In genomic region chr14:64770751-64771150, GRCh38 we compare ENCODE assay signal across 27 cellular contexts.
A peak's percentile ranks its signal among the peaks of the same experiment; 100 is the strongest.
DNase-seq lines count a peak whose midpoint lies in the region; ATAC-seq, FAIRE-seq and TF ChIP-seq lines count a peak whose summit lies in the region.
"Had no signal": no experiment of that assay in that cellular context is flagged by ENCODE, and none has a peak within 500 bp of the region (broad histone marks: within the 10 kb centered on the region; RNA-seq: fewer than 3 reads in every experiment).

No MANE protein-coding gene starts in this region.

- no peak overlapping the region for H2BK120ac ChIP-seq in IMR-90 (ENCODE audit: low read depth, low read length)
- no peak overlapping the region for H2BK120ac ChIP-seq in H1 (replicated peaks; ENCODE audit: low read depth, low read length)

- peaks cover 25% of the 10 kb centered on the region for H3K4me1 Mint-ChIP-seq in T-helper 17 cell
- peaks cover 19 to 33% (median 26%) of the 10 kb centered on the region in 4 donors for H3K4me1 Mint-ChIP-seq in CD4-positive, alpha-beta memory T cell
- H3K4me1 Mint-ChIP-seq: CD14-positive monocyte had no signal

- H4K91ac ChIP-seq in IMR-90 (ENCODE audit: insufficient read depth, low read depth, low read length), result no peak overlapping the region
- H4K91ac ChIP-seq in H1 (replicated peaks; ENCODE audit: insufficient read length, low read length), result no peak overlapping the region

- H3K36me3 ChIP-seq in IMR-90 (ENCODE audit: control insufficient read depth, insufficient read depth, low read length) (no peaks in the 10 kb centered on the region), H1 (ENCODE audit: control insufficient read depth in 2 of 4, insufficient read depth in 4 of 4, low read length in 3 of 4) (no peaks in the 10 kb centered on the region), osteoblast (ENCODE audit: insufficient read depth, low read length) (no peaks in the 10 kb centered on the region)
- H3K36me3 ChIP-seq in CD4-positive, alpha-beta memory T cell (ENCODE audit: insufficient read depth, low read length), result no peaks in the 10 kb centered on the region
- H3K36me3 ChIP-seq: BE2C; BLaER1 treated with 17β-estradiol and CSF1 and Interleukin-3, amounts not matched to agents 10 nM and 100 nM; HAP-1 had no signal

- H3K4me2 ChIP-seq in IMR-90 (ENCODE audit: low read depth, low read length), result no peak overlapping the region
- H3K4me2 ChIP-seq in H1 (ENCODE audit: insufficient read depth in 1 of 2, low read depth in 2 of 2, low read length in 2 of 2), result no peak overlapping the region
- H3K4me2 ChIP-seq in osteoblast (ENCODE audit: insufficient read depth, low read length), result no peak overlapping the region
- H3K4me2 ChIP-seq: A549, GM23338 had no signal

- H2AK9ac ChIP-seq in IMR-90 (replicated peaks; ENCODE audit: low read depth, low read length, poor library complexity), result peak overlapping the region; percentile 63

- no peak overlapping the region for H3K9ac ChIP-seq in IMR-90 (ENCODE audit: low read depth, low read length)
- H3K9ac ChIP-seq in H1 (replicated peaks in 1 of 4; ENCODE audit: extremely low read depth in 1 of 4, low read depth in 3 of 4, low read length in 3 of 4), result no peak overlapping the region
- H3K9ac ChIP-seq: BLaER1 treated with 17β-estradiol and CSF1 and Interleukin-3, amounts not matched to agents 10 nM and 100 nM had no signal

- H3K18ac ChIP-seq in IMR-90 (ENCODE audit: low read depth, low read length), result no peak overlapping the region
- no peak overlapping the region for H3K18ac ChIP-seq in H1 (ENCODE audit: extremely low read depth, low read length)

- no peaks in the 10 kb centered on the region for H3K27me3 Mint-ChIP-seq in T-helper 17 cell
- no peaks in the 10 kb centered on the region for H3K27me3 Mint-ChIP-seq in CD4-positive, alpha-beta memory T cell
- H3K27me3 Mint-ChIP-seq: CD4-positive, alpha-beta T cell had no signal

- TF ChIP-seq EP300 in H1 (IDR thresholded peaks at IDR 0.05; ENCODE audit: borderline replicate concordance in 1 of 2, low read depth in 2 of 2, low read length in 2 of 2), result no peak

- H3K4me3 Mint-ChIP-seq in T-helper 17 cell, result no peak overlapping the region
- H3K4me3 Mint-ChIP-seq in CD4-positive, alpha-beta memory T cell, result peak overlapping the region in 3 of 8 donors; percentile 47 to 72 (median 67)
- H3K4me3 Mint-ChIP-seq: CD14-positive monocyte; CD4-positive, alpha-beta T cell; GM23338; HFFc6 had no signal

- peaks cover 4% of the 10 kb centered on the region; the same call in 1 of the 2 replicates for H3K23me2 ChIP-seq in H1 (ENCODE audit: low read depth, low read length)

- H2AK5ac ChIP-seq in IMR-90 (ENCODE audit: low read depth, low read length) (no peak overlapping the region), H1 (ENCODE audit: low read depth, low read length) (no peak overlapping the region)

- H3K79me2 ChIP-seq in H1 (ENCODE audit: control insufficient read depth in 1 of 2, insufficient read depth in 2 of 2, low read length in 2 of 2) (no peaks in the 10 kb centered on the region), osteoblast (ENCODE audit: insufficient read depth, low read length) (no peaks in the 10 kb centered on the region)

- H3K23ac ChIP-seq in IMR-90 (ENCODE audit: low read depth, low read length) (no peak overlapping the region), H1 (ENCODE audit: insufficient read length) (no peak overlapping the region)

- H3K4me3 ChIP-seq in IMR-90 (ENCODE audit: insufficient read depth, low read depth, low read length), result no peak overlapping the region
- no peak overlapping the region for H3K4me3 ChIP-seq in H1 (ENCODE audit: extremely low read depth in 1 of 4, insufficient read depth in 2 of 4, low read depth in 3 of 4, low read length in 4 of 4)
- H3K4me3 ChIP-seq in osteoblast (ENCODE audit: insufficient read depth, low read length), result no peak overlapping the region
- no peak overlapping the region for H3K4me3 ChIP-seq in CD4-positive, alpha-beta memory T cell (ENCODE audit: low read length in 2 of 2)
- H3K4me3 ChIP-seq: A549; BLaER1 treated with 17β-estradiol and CSF1 and Interleukin-3, amounts not matched to agents 10 nM and 100 nM; GM23338; HAP-1 had no signal

- BruUV-seq in IMR-90 (replicated peaks; lab: Mats Ljungman, UMichigan), result no TSS peak

- H2BK5ac ChIP-seq in IMR-90 (ENCODE audit: low read depth, low read length, poor library complexity, severe bottlenecking), result no peak overlapping the region
- no peak overlapping the region for H2BK5ac ChIP-seq in H1 (ENCODE audit: low read depth, low read length)

- H2BK20ac ChIP-seq in IMR-90 (ENCODE audit: low read depth, low read length) (no peak overlapping the region), H1 (ENCODE audit: low read length) (no peak overlapping the region)

- H3K27me3 ChIP-seq in IMR-90 (ENCODE audit: control insufficient read depth, insufficient read depth, low read length), result peaks cover 28% of the 10 kb centered on the region
- H3K27me3 ChIP-seq in H1 (replicated peaks in 1 of 4; ENCODE audit: control insufficient read depth in 3 of 4, extremely low read depth in 1 of 4, insufficient read depth in 3 of 4, low read length in 3 of 4), result no peaks in the 10 kb centered on the region; a peak in 1 of 7 replicates
- H3K27me3 ChIP-seq in osteoblast (ENCODE audit: insufficient read depth, low read length), result peaks cover 13% of the 10 kb centered on the region
- H3K27me3 ChIP-seq in CD4-positive, alpha-beta memory T cell (ENCODE audit: insufficient read depth, low read length), result no peaks in the 10 kb centered on the region
- H3K27me3 ChIP-seq: BE2C; BLaER1 treated with 17β-estradiol and CSF1 and Interleukin-3, amounts not matched to agents 10 nM and 100 nM had no signal

- no peak overlapping the region for H3K14ac ChIP-seq in IMR-90 (replicated peaks; ENCODE audit: low read depth, low read length)
- no peak overlapping the region for H3K14ac ChIP-seq in H1 (ENCODE audit: insufficient read length)

- 0 out of 2 replicates have a peak overlapping the region, but pooled peaks have one; percentile 11 for H2BK12ac ChIP-seq in H1 (ENCODE audit: low read depth, low read length)

- TF ChIP-seq RAD21 in IMR-90 (IDR thresholded peaks at IDR 0.05; ENCODE audit: low read length) (no peak), H1 (IDR thresholded peaks at IDR 0.05 in 1 of 2, conservative IDR thresholded peaks at IDR 0.05 in 1 of 2; ENCODE audit: low read depth in 2 of 2, low read length in 2 of 2) (no peak)

- no peak overlapping the region for H3K56ac ChIP-seq in IMR-90 (ENCODE audit: extremely low read depth, insufficient read depth, low read length)
- H3K56ac ChIP-seq in H1 (replicated peaks; ENCODE audit: insufficient read length, low read depth, low read length), result no peak overlapping the region

- intact Hi-C loops in IMR-90 (cut with micrococcal nuclease), result no loop called here
- intact Hi-C loops in CD4-positive, alpha-beta memory T cell (cut with micrococcal nuclease), result no loop called here

- H3K9me1 ChIP-seq in IMR-90 (ENCODE audit: insufficient read depth, low read length), result no peaks in the 10 kb centered on the region

- no peak overlapping the region for H2AFZ ChIP-seq in IMR-90 (replicated peaks; ENCODE audit: low read length, poor library complexity)
- H2AFZ ChIP-seq in H1 (ENCODE audit: low read length), result no peak overlapping the region
- no peak overlapping the region for H2AFZ ChIP-seq in osteoblast (ENCODE audit: low read length)
- H2AFZ ChIP-seq: GM23338 had no signal

- H3K27ac Mint-ChIP-seq in T-helper 17 cell, result peak overlapping the region; percentile 21
- peak overlapping the region in 2 of 7 donors; percentile 7 to 46 for H3K27ac Mint-ChIP-seq in CD4-positive, alpha-beta memory T cell
- H3K27ac Mint-ChIP-seq: CD14-positive monocyte; CD4-positive, alpha-beta T cell; GM23338; HFFc6 had no signal

- no peak overlapping the region for H4K8ac ChIP-seq in IMR-90 (ENCODE audit: low read depth in 2 of 2, low read length in 2 of 2)
- H4K8ac ChIP-seq in H1 (ENCODE audit: extremely low read depth, insufficient read depth, low read length), result no peak overlapping the region

- no peak overlapping the region for H3K4ac ChIP-seq in IMR-90 (ENCODE audit: low read depth, low read length)
- H3K4ac ChIP-seq in H1 (replicated peaks; ENCODE audit: insufficient read length, low read depth, low read length), result no peak overlapping the region

- POLR2A ChIA-PET in IMR-90 (lab: Charles Lee; ENCODE audit: unreplicated experiment) (interaction anchor here (0.5 kb wide), 1 partner anchor 144 kb away, joined by 7 read pairs; no protein-coding TSS in a partner anchor), H1 (lab: Charles Lee; ENCODE audit: partially characterized antibody) (interaction anchor here (0.8 kb wide), 1 partner anchor 54 kb away, joined by 3 read pairs; no protein-coding TSS in a partner anchor)
- POLR2A ChIA-PET in CD4-positive, alpha-beta memory T cell (lab: Charles Lee; ENCODE audit: partially characterized antibody), result interaction anchor here (2.7 kb wide), 1 partner anchor 9 kb away, joined by 8 read pairs; no protein-coding TSS in a partner anchor

- H3K9me3 ChIP-seq in IMR-90 (ENCODE audit: control insufficient read depth, insufficient read depth, low read length) (no peaks in the 10 kb centered on the region; the same call in 1 of the 2 replicates), T-helper 17 cell (ENCODE audit: control insufficient read depth, low read length, poor library complexity, severe bottlenecking) (no peaks in the 10 kb centered on the region), H1 (ENCODE audit: insufficient read depth in 2 of 2, low read depth in 1 of 2, low read length in 1 of 2) (peaks cover 15 to 26% of the 10 kb centered on the region in 2 experiments), osteoblast (ENCODE audit: low read depth, low read length) (no peaks in the 10 kb centered on the region)
- no peaks in the 10 kb centered on the region for H3K9me3 ChIP-seq in CD4-positive, alpha-beta memory T cell (ENCODE audit: control insufficient read depth in 1 of 2, low read length in 2 of 2)
- H3K9me3 ChIP-seq: A549, BE2C had no signal

- no peaks in the 10 kb centered on the region for H3K79me1 ChIP-seq in IMR-90 (ENCODE audit: low read depth in 1 of 2, low read length in 2 of 2)
- H3K79me1 ChIP-seq in H1 (ENCODE audit: low read depth, low read length), result no peaks in the 10 kb centered on the region

- no peaks in the 10 kb centered on the region for H4K20me1 ChIP-seq in IMR-90 (ENCODE audit: insufficient read depth, low read length)
- H4K20me1 ChIP-seq in H1 (replicated peaks in 1 of 2; ENCODE audit: control insufficient read depth in 1 of 2, insufficient read depth in 2 of 2, low read length in 2 of 2), result peaks cover 0 to 4% of the 10 kb centered on the region in 2 experiments
- H4K20me1 ChIP-seq in osteoblast (ENCODE audit: insufficient read depth, low read length), result no peaks in the 10 kb centered on the region
- H4K20me1 ChIP-seq: BLaER1 treated with 17β-estradiol and CSF1 and Interleukin-3, amounts not matched to agents 10 nM and 100 nM had no signal

- H3K4me1 ChIP-seq in IMR-90 (ENCODE audit: control insufficient read depth, insufficient read depth, low read length) (no peaks in the 10 kb centered on the region), H1 (replicated peaks in 1 of 4; ENCODE audit: control insufficient read depth in 3 of 4, insufficient read depth in 4 of 4, low read length in 3 of 4) (peaks cover 4 to 10% (median 8%) of the 10 kb centered on the region in 4 experiments), osteoblast (ENCODE audit: insufficient read depth, low read length) (no peaks in the 10 kb centered on the region)
- H3K4me1 ChIP-seq in CD4-positive, alpha-beta memory T cell (ENCODE audit: insufficient read depth, low read length), result peaks cover 30% of the 10 kb centered on the region
- H3K4me1 ChIP-seq: BE2C, HAP-1 had no signal

- CTCF ChIA-PET in IMR-90 (lab: Yijun Ruan, JAX), result no interaction called here
- CTCF ChIA-PET in H1 (lab: Charles Lee; ENCODE audit: partially characterized antibody), result interaction anchor here (0.6 to 7.6 kb wide), 13 partner anchors 9 to 268 kb away, joined by 3 to 64 read pairs (median 3); partner anchors contain the start of gene ZBTB25
- CTCF ChIA-PET in CD4-positive, alpha-beta memory T cell (lab: Charles Lee; ENCODE audit: partially characterized antibody), result interaction anchor here (1.2 to 8.2 kb wide), 3 partner anchors 11 to 121 kb away, joined by 3 to 132 read pairs (median 9); no protein-coding TSS in a partner anchor

- 89% methylated on average over 17 of the region's 18 CpGs; no CpG with 5 or more reads in 1 of the 2 experiments for WGBS in IMR-90 (ENCODE audit: extremely low coverage in 2 of 2, insufficient read length in 1 of 2), 2 experiments
- WGBS in H1 (ENCODE audit: extremely low coverage in 1 of 2, insufficient coverage in 1 of 2, insufficient read length in 1 of 2, insufficient replicate concordance in 2 of 2, low coverage in 1 of 2, low lambda C conversion rate in 2 of 2, missing lambda C conversion rate in 1 of 2), 2 experiments, result 93% methylated on average over 18 of the region's 18 CpGs; no CpG with 5 or more reads in 1 of the 2 experiments

- H3K27ac ChIP-seq in IMR-90 (ENCODE audit: insufficient read depth, low read length) (no peak overlapping the region), H1 (ENCODE audit: low read depth, low read length) (no peak overlapping the region), osteoblast (ENCODE audit: low read depth, low read length) (no peak overlapping the region)
- no peak overlapping the region for H3K27ac ChIP-seq in CD4-positive, alpha-beta memory T cell (ENCODE audit: low read depth, low read length)
- H3K27ac ChIP-seq: A549; BLaER1 treated with 17β-estradiol and CSF1 and Interleukin-3, amounts not matched to agents 10 nM and 100 nM had no signal

- ATAC-seq in IMR-90 (ENCODE audit: low read depth), result no peak
- no peak for ATAC-seq in T-helper 17 cell
- no peak for ATAC-seq in GM21381 (IDR thresholded peaks at IDR 0.05; ENCODE audit: unreplicated experiment)
- ATAC-seq in HG03039 (IDR thresholded peaks at IDR 0.05; ENCODE audit: unreplicated experiment), result no peak
- ATAC-seq: A549, GM23338 had no signal

- in situ Hi-C loops in IMR-90 (cut with MboI; ENCODE audit: low sequenced_read_pairs), result no loop called here

- DNase-seq in IMR-90 (no peak), T-helper 17 cell (no peak), H1 (ENCODE audit: low read depth in 1 of 2, low spot score in 2 of 2) (no peak), osteoblast (ENCODE audit: insufficient read length, low spot score, missing footprints) (peak; percentile 56), GM10266 (ENCODE audit: extremely low spot score) (no peak)
- DNase-seq in CD4-positive, alpha-beta memory T cell, result no peak
- DNase-seq: 8988T; ACHN; AML-193; BE2C; Calu3; CD4-positive, alpha-beta T cell; COR-L47; DMS53; DMS79 treated with DMSO at 0.1 percent for 48 hours; GF-D8; HFFc6 had no signal

- dilution Hi-C loops in IMR-90 (cut with HindIII; ENCODE audit: low sequenced_read_pairs, unreplicated experiment), result no loop called here

- H3K9me3 Mint-ChIP-seq in CD4-positive, alpha-beta memory T cell, result no peaks in the 10 kb centered on the region
- H3K9me3 Mint-ChIP-seq: CD4-positive, alpha-beta T cell; HFFc6 had no signal

- H4K5ac ChIP-seq in IMR-90 (ENCODE audit: low read depth, low read length) (no peak overlapping the region), H1 (ENCODE audit: insufficient read length, low read depth, low read length) (no peak overlapping the region)

- no peak for FAIRE-seq in H1 (lab: Jason Lieb, UNC)
- FAIRE-seq: A549, GM12892, GM19239, H54 had no signal

- H2BK15ac ChIP-seq in IMR-90 (ENCODE audit: low read depth, low read length), result no peak overlapping the region
- no peak overlapping the region for H2BK15ac ChIP-seq in H1 (ENCODE audit: low read length)

- TF ChIP-seq POLR2A in IMR-90 (IDR thresholded peaks at IDR 0.05; ENCODE audit: low read depth, low read length), result no peak
- no peak for TF ChIP-seq POLR2A in H1 (IDR thresholded peaks at IDR 0.05; ENCODE audit: control extremely low read depth in 1 of 2, low read depth in 2 of 2, low read length in 2 of 2)

- no peaks in the 10 kb centered on the region for H3K36me3 Mint-ChIP-seq in T-helper 17 cell (ENCODE audit: low read depth)
- no peaks in the 10 kb centered on the region for H3K36me3 Mint-ChIP-seq in CD4-positive, alpha-beta memory T cell
- H3K36me3 Mint-ChIP-seq: CD14-positive monocyte had no signal

- TF ChIP-seq CTCF in IMR-90 (conservative IDR thresholded peaks at IDR 0.05; ENCODE audit: low read depth, low read length) (no peak), H1 (IDR thresholded peaks at IDR 0.05; ENCODE audit: control extremely low read depth in 1 of 3, insufficient read depth in 1 of 3, low read depth in 1 of 3, low read length in 3 of 3) (no peak), osteoblast (IDR thresholded peaks at IDR 0.05; ENCODE audit: extremely low read depth, low read depth, low read length) (no peak), GM10266 (IDR thresholded peaks at IDR 0.05; ENCODE audit: control insufficient read depth, insufficient read depth, low read depth, missing control alignments) (no peak)
